21 cellular contexts compared by ENCODE assay signal in genomic region chr11:96430668-96431067, GRCh38. TPM values are rescaled to one million over a fixed set of nuclear protein-coding genes. Genes with fewer than 3 reads are reported as not detected.
DNase-seq lines count a peak whose midpoint lies in the region; ATAC-seq, FAIRE-seq and TF ChIP-seq lines count a peak whose summit lies in the region.
"Had no signal": no experiment of that assay in that cellular context is flagged by ENCODE, and none has a peak within 500 bp of the region (broad histone marks: within the 10 kb centered on the region; RNA-seq: fewer than 3 reads in every experiment).

No MANE protein-coding gene starts in this region.

- no peak overlapping the region for H3K4me3 ChIP-seq in K562
- H3K4me3 ChIP-seq: A549; BLaER1 treated with 17β-estradiol and CSF1 and Interleukin-3, amounts not matched to agents 10 nM and 100 nM had no signal

- CTCF ChIA-PET in K562 (lab: Yijun Ruan, JAX; ENCODE audit: low intra/inter-chr PET ratio) = no interaction called here

- no peak for FAIRE-seq in K562 (lab: Jason Lieb, UNC)
- FAIRE-seq: A549, D721Med, G401.6, GM12891, GM19239 had no signal

- H3K27me3 Mint-ChIP-seq in activated naive CD4-positive, alpha-beta T cell treated with anti-CD3 and anti-CD28 coated beads, Interleukin-2, amount 50 U/mL, for 24 hours = peaks cover 30% of the 10 kb centered on the region

- no peaks in the 10 kb centered on the region for H4K20me1 ChIP-seq in K562 (replicated peaks; ENCODE audit: control insufficient read depth, insufficient read depth, low read length)
- H4K20me1 ChIP-seq: BLaER1 treated with 17β-estradiol and CSF1 and Interleukin-3, amounts not matched to agents 10 nM and 100 nM had no signal

- POLR2A ChIA-PET in K562 (lab: Yijun Ruan, JAX) = no interaction called here

- TF ChIP-seq POLR2A in K562 (conservative IDR thresholded peaks at IDR 0.05) = no peak

- no peak overlapping the region for H3K9ac ChIP-seq in K562 (ENCODE audit: insufficient read depth in 1 of 2, low read depth in 2 of 2, low read length in 2 of 2)
- H3K9ac ChIP-seq: BLaER1 treated with 17β-estradiol and CSF1 and Interleukin-3, amounts not matched to agents 10 nM and 100 nM had no signal

- H3K9me3 ChIP-seq in K562 (replicated peaks; ENCODE audit: control insufficient read depth, insufficient read depth, low read depth, low read length) = no peaks in the 10 kb centered on the region
- H3K9me3 ChIP-seq: A549 had no signal

- H3K27ac Mint-ChIP-seq in activated naive CD4-positive, alpha-beta T cell treated with anti-CD3 and anti-CD28 coated beads, Interleukin-2, amount 50 U/mL, for 24 hours = peak overlapping the region; percentile 38
- no peak overlapping the region for H3K27ac Mint-ChIP-seq in activated naive CD4-positive, alpha-beta T cell treated with anti-CD3 and anti-CD28 coated beads, Interleukin-2, amount 50 U/mL, for 72 hours
- H3K27ac Mint-ChIP-seq: B cell; CD4-positive, alpha-beta T cell; CD8-positive, alpha-beta T cell had no signal

- H3K27me3 ChIP-seq in K562 (ENCODE audit: control insufficient read depth in 2 of 2, insufficient read depth in 2 of 2, low read length in 2 of 2) = no peaks in the 10 kb centered on the region
- H3K27me3 ChIP-seq: BLaER1 treated with 17β-estradiol and CSF1 and Interleukin-3, amounts not matched to agents 10 nM and 100 nM had no signal

- no peaks in the 10 kb centered on the region for H3K36me3 ChIP-seq in K562 (ENCODE audit: control insufficient read depth, insufficient read depth, low read length)
- H3K36me3 ChIP-seq: BLaER1 treated with 17β-estradiol and CSF1 and Interleukin-3, amounts not matched to agents 10 nM and 100 nM had no signal

- no peak overlapping the region for H3K4me2 ChIP-seq in K562 (ENCODE audit: insufficient read depth, low read length)
- H3K4me2 ChIP-seq: A549; BLaER1 treated with 17β-estradiol and CSF1 and Interleukin-3, amounts not matched to agents 10 nM and 100 nM had no signal

- H3K9me3 Mint-ChIP-seq in activated naive CD4-positive, alpha-beta T cell treated with anti-CD3 and anti-CD28 coated beads, Interleukin-2, amount 50 U/mL, for 24 hours = no peaks in the 10 kb centered on the region
- H3K9me3 Mint-ChIP-seq in activated naive CD4-positive, alpha-beta T cell treated with anti-CD3 and anti-CD28 coated beads, Interleukin-2, amount 50 U/mL, for 72 hours = no peaks in the 10 kb centered on the region
- H3K9me3 Mint-ChIP-seq: CD4-positive, alpha-beta T cell; CD8-positive, alpha-beta T cell had no signal

- ATAC-seq in activated naive CD4-positive, alpha-beta T cell treated with anti-CD3 and anti-CD28 coated beads, Interleukin-2, amount 50 U/mL, for 72 hours = no peak
- ATAC-seq in K562 = no peak
- ATAC-seq: A549; CD8-positive, alpha-beta T cell had no signal

- 10% methylated on average over 3 of the region's 3 CpGs for WGBS in K562 (ENCODE audit: insufficient coverage, low coverage, missing lambda C conversion rate)

- no peaks in the 10 kb centered on the region for H3K4me1 ChIP-seq in K562 (replicated peaks in 1 of 2; ENCODE audit: control insufficient read depth in 2 of 2, insufficient read depth in 2 of 2, low read length in 2 of 2)
- H3K4me1 ChIP-seq: A549; BLaER1 treated with 17β-estradiol and CSF1 and Interleukin-3, amounts not matched to agents 10 nM and 100 nM had no signal

- in situ Hi-C loops in K562 (cut with MboI) = no loop called here

- no peaks in the 10 kb centered on the region for H3K36me3 Mint-ChIP-seq in activated naive CD4-positive, alpha-beta T cell treated with anti-CD3 and anti-CD28 coated beads, Interleukin-2, amount 50 U/mL, for 24 hours
- no peaks in the 10 kb centered on the region for H3K36me3 Mint-ChIP-seq in activated naive CD4-positive, alpha-beta T cell treated with anti-CD3 and anti-CD28 coated beads, Interleukin-2, amount 50 U/mL, for 72 hours
- H3K36me3 Mint-ChIP-seq: CD8-positive, alpha-beta T cell had no signal

- no peak for DNase-seq in activated naive CD4-positive, alpha-beta T cell treated with anti-CD3 and anti-CD28 coated beads, Interleukin-2, amount 50 U/mL, for 72 hours (ENCODE audit: low spot score in 2 of 2)
- DNase-seq in K562 (ENCODE audit: extremely low read depth in 1 of 4, low spot score in 3 of 4) (no peak), GM20000 (ENCODE audit: low spot score) (no peak)
- no peak for DNase-seq in activated CD8-positive, alpha-beta memory T cell treated with anti-CD3 and anti-CD28 coated beads for 24 hours
- DNase-seq: AML-193; Caco-2; Calu3; CD4-positive, alpha-beta T cell; CD8-positive, alpha-beta T cell; DMS79 treated with DMSO at 0.1 percent for 48 hours; GF-D8 had no signal

- no TSS peak for BruUV-seq in K562 (replicated peaks; lab: Mats Ljungman, UMichigan)

- no peak overlapping the region for H2AFZ ChIP-seq in K562 (ENCODE audit: low read depth, low read length)

- TF ChIP-seq RAD21 in K562 (CRISPR knock-in tag; conservative IDR thresholded peaks at IDR 0.05 in 1 of 2, IDR thresholded peaks at IDR 0.05 in 1 of 2) = no peak

- no peaks in the 10 kb centered on the region for H3K79me2 ChIP-seq in K562 (ENCODE audit: control insufficient read depth, insufficient read depth, low read length)

- TF ChIP-seq CTCF in K562 (IDR thresholded peaks at IDR 0.05 in 2 of 3, conservative IDR thresholded peaks at IDR 0.05 in 1 of 3; ENCODE audit: insufficient read depth in 2 of 3, low read depth in 1 of 3, low read length in 3 of 3) = no peak
- no peak for TF ChIP-seq CTCF in GM20000 (IDR thresholded peaks at IDR 0.05; ENCODE audit: extremely low read depth, missing control alignments)

- intact Hi-C loops in K562 (cut with micrococcal nuclease) = no loop called here

- no peaks in the 10 kb centered on the region for H3K9me1 ChIP-seq in K562 (ENCODE audit: control insufficient read depth, insufficient read depth, low read length)

- H3K27ac ChIP-seq in K562 (ENCODE audit: extremely low read depth, low read depth, low read length) = no peak overlapping the region
- H3K27ac ChIP-seq: 22Rv1; A549; BLaER1 treated with 17β-estradiol and CSF1 and Interleukin-3, amounts not matched to agents 10 nM and 100 nM; C4-2B had no signal

- no peak for TF ChIP-seq EP300 in K562 (IDR thresholded peaks at IDR 0.05; ENCODE audit: low read length)

- peaks cover 9% of the 10 kb centered on the region for H3K4me1 Mint-ChIP-seq in activated naive CD4-positive, alpha-beta T cell treated with anti-CD3 and anti-CD28 coated beads, Interleukin-2, amount 50 U/mL, for 24 hours
- H3K4me1 Mint-ChIP-seq: B cell had no signal

- no peak overlapping the region for H3K4me3 Mint-ChIP-seq in activated naive CD4-positive, alpha-beta T cell treated with anti-CD3 and anti-CD28 coated beads, Interleukin-2, amount 50 U/mL, for 24 hours
- H3K4me3 Mint-ChIP-seq: B cell; CD4-positive, alpha-beta T cell; CD8-positive, alpha-beta T cell had no signal

TF ChIP-seq in K562, 482 proteins besides CTCF, POLR2A, EP300 and RAD21:
- TF ChIP-seq ZNF324 (CRISPR knock-in tag; IDR thresholded peaks at IDR 0.05) (peak; percentile 78), MAFG (tag; conservative IDR thresholded peaks at IDR 0.05) (no peak)
TF ChIP-seq in K562: peak in this region for 1.

RNA-seq across cellular contexts. Expression of gene JRKL, which starts 40.9 kb away (rescaled TPM):
- 10 to 100 TPM; 10.0 to 16.1 TPM for total RNA-seq in activated naive CD4-positive, alpha-beta T cell treated with anti-CD3 and anti-CD28 coated beads, Interleukin-2, amount 50 U/mL, for 72 hours
- total RNA-seq in K562 (2011; cell fraction: chromatin; rRNA removed; ENCODE audit: low replicate concordance) = 5.3 and 22.1 TPM in 2 replicates
- total RNA-seq in K562 (2011; cell fraction: nucleolus; rRNA removed) = 3.8 and 4.7 TPM in 2 replicates
- 9.4 and 9.8 TPM in 2 replicates for total RNA-seq in K562 (2011; cell fraction: nucleoplasm; rRNA removed)
- total RNA-seq in K562 (2014; rRNA removed) (4.3 and 4.5 TPM in 2 replicates), K562 (2014; rRNA removed; fragmentation: Illumina TruSeq; extraction: Trizol) (10.4 and 11.5 TPM in 2 replicates), K562 (2015; rRNA removed; fragmentation: Illumina TruSeq; extraction: Trizol) (6.9 and 8.5 TPM in 2 replicates), K562 (2021) (7.7 and 8.0 TPM in 2 replicates)
- polyA plus RNA-seq in K562 (2011; rRNA removed) (10.5 and 14.8 TPM in 2 replicates), K562 (2014; fragmentation: Illumina TruSeq; extraction: Trizol) (10.5 and 11.8 TPM in 2 replicates), K562 (2014; fragmentation: Nextera tagmentation; extraction: Ambion mirVana) (1 to 10 TPM; 4.8 to 6.8 TPM), K562 (2014; rRNA removed) (10.0 and 11.0 TPM in 2 replicates)
- polyA plus RNA-seq in K562 (2011; cell fraction: cytosol; rRNA removed) = 1.3 and 4.6 TPM in 2 replicates
- 6.8 and 9.3 TPM in 2 replicates for polyA plus RNA-seq in K562 (2011; cell fraction: nucleus; rRNA removed)
- polyA plus RNA-seq in K562 (2012) = 8.1 and 9.0 TPM in 2 replicates
- polyA minus RNA-seq in K562 (2011; rRNA and poly(A)+ RNA removed) = 9.9 and 14.1 TPM in 2 replicates
- 2.6 and 3.9 TPM in 2 replicates for polyA minus RNA-seq in K562 (2011; cell fraction: cytosol; rRNA and poly(A)+ RNA removed)
- polyA minus RNA-seq in K562 (2011; cell fraction: nucleus; rRNA and poly(A)+ RNA removed) = 4.4 and 11.4 TPM in 2 replicates

RNA-seq across cellular contexts. Expression of gene CCDC82, which starts 41.0 kb away (rescaled TPM):
- total RNA-seq in activated naive CD4-positive, alpha-beta T cell treated with anti-CD3 and anti-CD28 coated beads, Interleukin-2, amount 50 U/mL, for 72 hours = 10 to 100 TPM; 33.3 to 58.6 TPM
- 16.2 and 95.5 TPM in 2 replicates for total RNA-seq in K562 (2011; cell fraction: chromatin; rRNA removed; ENCODE audit: low replicate concordance)
- total RNA-seq in K562 (2011; cell fraction: nucleolus; rRNA removed) = 7.0 and 10.5 TPM in 2 replicates
- total RNA-seq in K562 (2011; cell fraction: nucleoplasm; rRNA removed) = 32.7 and 61.0 TPM in 2 replicates
- 10.3 and 12.5 TPM in 2 replicates for total RNA-seq in K562 (2014; rRNA removed)
- 24.5 and 36.9 TPM in 2 replicates for total RNA-seq in K562 (2014; rRNA removed; fragmentation: Illumina TruSeq; extraction: Trizol)
- total RNA-seq in K562 (2015; rRNA removed; fragmentation: Illumina TruSeq; extraction: Trizol) = 23.7 and 25.7 TPM in 2 replicates
- 16.2 and 16.5 TPM in 2 replicates for total RNA-seq in K562 (2021)
- 17.5 and 21.8 TPM in 2 replicates for polyA plus RNA-seq in K562 (2011; rRNA removed)
- 1.9 and 5.6 TPM in 2 replicates for polyA plus RNA-seq in K562 (2011; cell fraction: cytosol; rRNA removed)
- polyA plus RNA-seq in K562 (2011; cell fraction: nucleus; rRNA removed) = 14.6 and 22.5 TPM in 2 replicates
- 19.3 and 21.7 TPM in 2 replicates for polyA plus RNA-seq in K562 (2012)
- polyA plus RNA-seq in K562 (2014; fragmentation: Illumina TruSeq; extraction: Trizol) = 44.0 and 51.3 TPM in 2 replicates
- 10 to 100 TPM; 23.7 to 24.7 TPM for polyA plus RNA-seq in K562 (2014; fragmentation: Nextera tagmentation; extraction: Ambion mirVana)
- 37.2 and 45.7 TPM in 2 replicates for polyA plus RNA-seq in K562 (2014; rRNA removed)
- polyA minus RNA-seq in K562 (2011; rRNA and poly(A)+ RNA removed) = 19.2 and 20.1 TPM in 2 replicates
- polyA minus RNA-seq in K562 (2011; cell fraction: cytosol; rRNA and poly(A)+ RNA removed) = 4.2 and 4.4 TPM in 2 replicates
- polyA minus RNA-seq in K562 (2011; cell fraction: nucleus; rRNA and poly(A)+ RNA removed) = 26.7 and 39.9 TPM in 2 replicates
